ENCODE assay signal across 8 cellular contexts in the genomic region with DNA sequence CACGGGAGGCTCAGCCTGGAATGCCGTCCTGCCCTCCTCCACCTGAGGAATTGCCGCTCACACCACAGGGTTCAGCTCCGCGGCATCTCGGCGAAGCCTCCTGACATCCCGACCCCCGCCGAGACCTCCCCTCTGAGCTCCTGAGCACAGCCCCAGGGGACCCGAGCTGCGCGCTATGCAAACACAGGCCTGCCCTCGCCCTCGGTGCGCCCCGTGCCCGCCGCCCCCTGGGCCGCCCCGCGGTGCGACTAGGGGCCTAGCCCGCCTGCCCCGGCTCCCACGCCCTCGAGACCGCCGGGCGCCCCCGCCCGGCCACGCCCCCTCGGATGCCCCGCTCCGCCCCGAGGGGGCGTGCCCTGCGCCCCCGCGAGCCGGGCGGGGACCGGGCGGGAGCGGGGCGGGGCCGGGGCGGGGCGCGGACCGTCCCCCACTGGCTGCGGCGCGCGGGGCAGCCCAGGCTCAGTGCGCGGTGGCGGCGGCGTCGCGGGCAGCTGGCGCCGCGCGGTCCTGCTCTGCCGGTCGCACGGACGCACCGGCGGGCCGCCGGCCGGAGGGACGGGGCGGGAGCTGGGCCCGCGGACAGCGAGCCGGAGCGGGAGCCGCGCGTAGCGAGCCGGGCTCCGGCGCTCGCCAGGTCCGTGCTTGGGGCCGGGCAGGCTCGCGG. TPM values are rescaled to one million over a fixed set of nuclear protein-coding genes. Genes with fewer than 3 reads are reported as not detected.
DNase-seq lines count a peak whose midpoint lies in the region; ATAC-seq and TF ChIP-seq lines count a peak whose summit lies in the region.

FGFR3 (plus strand) TSS at position 462 of the 664 bp plus-strand sequence. CDS start 642 bp downstream, outside the sequence.

- peak; percentile 36 for ATAC-seq in HG03521 (IDR thresholded peaks at IDR 0.05; ENCODE audit: unreplicated experiment)
- peak; percentile 71 for ATAC-seq in stimulated activated naive CD8-positive, alpha-beta T cell treated with anti-CD3 and anti-CD28 coated beads, Interleukin-15, Interleukin-2, amounts not matched to agents 100 U/mL and 50 U/mL, for 24 hours

- DNase-seq in DMS 273 (lab: John Stamatoyannopoulos, UW; ENCODE audit: unreplicated experiment) (peak; percentile 72), DMS 273 treated with DMSO at 0.1 percent for 48 hours (lab: John Stamatoyannopoulos, UW) (no peak), coronary artery (ENCODE audit: low spot score) (no peak), lung microvascular endothelial cell (ENCODE audit: low read depth in 2 of 2) (peak; percentile 16 to 51), cerebellar nuclear complex (lab: John Stamatoyannopoulos, UW) (no peak)
- peak; percentile 55 for DNase-seq in stimulated activated naive CD8-positive, alpha-beta T cell treated with anti-CD3 and anti-CD28 coated beads, Interleukin-15, Interleukin-2, amounts not matched to agents 100 U/mL and 50 U/mL, for 24 hours

- H3K27ac ChIP-seq in VCaP (peak within 1 kb of the TSS; percentile 82), coronary artery (peak within 1 kb of the TSS in 1 of 2 donors; percentile 56)

- TF ChIP-seq CTCF in VCaP (conservative IDR thresholded peaks at IDR 0.05) (no peak), coronary artery (IDR thresholded peaks at IDR 0.05) (no peak)

- peak within 1 kb of the TSS; percentile 85 for H3K4me3 ChIP-seq in coronary artery

RNA-seq across cellular contexts. Expression of gene FGFR3, which starts in this region (rescaled TPM):
- total RNA-seq in lung microvascular endothelial cell: 0.79 and 1.3 TPM in 2 replicates

Comparison
In these comparisons a context has a peak if more than half of its experiments do, and no peak if none do; other contexts are left out.
1. DNase-seq: peak in DMS 273 (single experiment), lung microvascular endothelial cell (2 of 2) and stimulated activated naive CD8-positive, alpha-beta T cell treated with anti-CD3 and anti-CD28 coated beads, Interleukin-15, Interleukin-2, amounts not matched to agents 100 U/mL and 50 U/mL, for 24 hours (single experiment); none in DMS 273 treated with DMSO at 0.1 percent for 48 hours (single experiment), coronary artery (single experiment) and cerebellar nuclear complex (0 of 2).